22 cellular contexts compared by ENCODE assay signal in the genomic region with DNA sequence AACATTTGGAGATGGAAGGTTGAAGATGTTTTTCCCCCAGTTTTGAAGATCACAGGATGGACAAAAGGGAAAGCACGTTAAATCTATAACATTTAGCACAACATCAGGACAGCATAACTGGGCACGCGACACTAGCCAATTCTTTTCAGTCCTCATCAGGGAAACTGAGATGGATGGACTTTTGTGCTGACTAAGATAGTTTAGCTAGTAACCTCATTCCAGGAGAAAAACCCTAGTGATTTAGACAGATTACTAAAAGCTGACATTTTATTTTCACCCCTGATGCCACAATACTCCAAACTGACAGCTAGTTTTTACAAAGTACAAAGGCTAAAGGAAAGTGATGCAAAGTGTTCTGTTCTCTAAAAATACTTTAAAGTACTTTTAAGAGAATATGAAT. TPM values are rescaled to one million over a fixed set of nuclear protein-coding genes. Genes with fewer than 3 reads are reported as not detected.
"Had no signal": no experiment of that assay in that cellular context is flagged by ENCODE, and none has a peak within 500 bp of the region (broad histone marks: within the 10 kb centered on the region; RNA-seq: fewer than 3 reads in every experiment).

No MANE protein-coding gene starts in this region.

- H3K27ac ChIP-seq: coronary artery, dorsolateral prefrontal cortex, esophagus muscularis mucosa, foreskin keratinocyte, heart right ventricle, left lung, lower lobe of right lung had no signal

- H3K27me3 ChIP-seq: dorsolateral prefrontal cortex, esophagus muscularis mucosa, foreskin keratinocyte, left lung had no signal

- H3K36me3 ChIP-seq: esophagus muscularis mucosa, heart right ventricle, left lung, lower lobe of right lung had no signal

- H3K4me1 ChIP-seq: esophagus muscularis mucosa, foreskin keratinocyte, left lung, lower lobe of right lung had no signal

- FAIRE-seq: colon, endothelial cell of umbilical vein, frontal cortex, islet of Langerhans, keratinocyte had no signal

- ATAC-seq: foreskin keratinocyte, heart right ventricle, left cardiac atrium, left lung, left ventricle myocardium superior, lower lobe of right lung had no signal

- H3K4me3 ChIP-seq: coronary artery, dorsolateral prefrontal cortex, esophagus muscularis mucosa, heart right ventricle, left lung, lower lobe of right lung had no signal

- DNase-seq: dermis blood vessel endothelial cell; dorsolateral prefrontal cortex; effector CD4-positive, alpha-beta T cell; effector memory CD4-positive, alpha-beta T cell; foreskin keratinocyte; glutamatergic neuron; head of caudate nucleus; heart right ventricle; hippocampal formation; left cardiac atrium; left ventricle myocardium superior; lower lobe of right lung; mesenchymal stem cell had no signal

- H3K9me3 ChIP-seq: heart right ventricle, left lung, lower lobe of right lung had no signal

RNA-seq across cellular contexts. Expression of a gene that starts 53.3 kb away (rescaled TPM):
- total RNA-seq: mononuclear cell had no signal
